Comparison of ENCODE assay signal across 26 cellular contexts in genomic region chr4:6114181-6114580, GRCh38.
DNase-seq lines count a peak whose midpoint lies in the region; ATAC-seq, FAIRE-seq and TF ChIP-seq lines count a peak whose summit lies in the region.
"Had no signal": no experiment of that assay in that cellular context is flagged by ENCODE, and none has a peak within 500 bp of the region (broad histone marks: within the 10 kb centered on the region; RNA-seq: fewer than 3 reads in every experiment).

No MANE protein-coding gene starts in this region.

- H3K4ac ChIP-seq in mesendoderm (ENCODE audit: low read depth, low read length), result peak overlapping the region; percentile 39

- ATAC-seq in natural killer cell treated with Interleukin-12 subunit alpha and Interleukin-12 subunit beta and Interleukin-15 and Interleukin-18, amount 100 ng/mL, for 72 hours, result no peak
- no peak for ATAC-seq in natural killer cell
- ATAC-seq: GM12878, Right ventricle myocardium inferior had no signal

- no peak overlapping the region for H2BK15ac ChIP-seq in mesendoderm (replicated peaks; ENCODE audit: low read depth)

- peaks cover 12% of the 10 kb centered on the region for H3K4me1 ChIP-seq in mesendoderm (ENCODE audit: control insufficient read depth, low read depth, low read length)
- H3K4me1 ChIP-seq in kidney (ENCODE audit: control insufficient read depth in 1 of 2, insufficient read depth in 1 of 2, low read depth in 1 of 2, low read length in 2 of 2), result no peaks in the 10 kb centered on the region

- peak overlapping the region; percentile 47 for H2BK5ac ChIP-seq in mesendoderm (ENCODE audit: low read length)

- intact Hi-C loops in natural killer cell (cut with micrococcal nuclease) (no loop called here), kidney (cut with DNase I) (no loop called here)

- H3K79me2 ChIP-seq in mesendoderm (ENCODE audit: control insufficient read depth, insufficient read depth, low read length), result no peaks in the 10 kb centered on the region

- H3K9ac ChIP-seq in mesendoderm (ENCODE audit: low read length) (no peak overlapping the region), kidney (ENCODE audit: low read length in 2 of 2) (no peak overlapping the region)

- DNase-seq in T-helper 1 cell, result no peak
- no peak for DNase-seq in natural killer cell treated with Interleukin-12 subunit alpha and Interleukin-12 subunit beta and Interleukin-15 and Interleukin-18, amount 100 ng/mL, for 72 hours (ENCODE audit: low spot score)
- DNase-seq in natural killer cell, result no peak
- DNase-seq in mesendoderm, result no peak
- no peak for DNase-seq in kidney
- no peak for DNase-seq in NCI-H1048 (lab: John Stamatoyannopoulos, UW)
- DNase-seq: CD8-positive, alpha-beta memory T cell; DMS 273 treated with DMSO at 0.1 percent for 48 hours; DMS79; EL; GDM1; NCI-H1092; NCI-H1417 treated with DMSO at 0.1 percent for 48 hours; NCI-H1694 treated with DMSO at 0.1 percent for 48 hours; NCI-H2081; NCI-H2227 treated with DMSO at 0.1 percent for 48 hours; NCI-H526 treated with DMSO at 0.1 percent for 48 hours; PC-9 had no signal

- H3K27me3 Mint-ChIP-seq in T-helper 1 cell treated with Interleukin-12 subunit alpha and Interleukin-12 subunit beta and Interleukin-4 antibody, amounts not matched to agents 30 μg/mL and 1 μg/mL, for 36 hours (ENCODE audit: low read depth), result no peaks in the 10 kb centered on the region
- H3K27me3 Mint-ChIP-seq in natural killer cell treated with Interleukin-12 subunit alpha and Interleukin-12 subunit beta and Interleukin-15 and Interleukin-18, amount 100 ng/mL, for 72 hours, result peaks cover 0 to 7% of the 10 kb centered on the region in 2 donors
- H3K27me3 Mint-ChIP-seq in natural killer cell (ENCODE audit: low read depth in 2 of 2), result peaks cover 4 to 10% of the 10 kb centered on the region in 2 donors
- H3K27me3 Mint-ChIP-seq: CD8-positive, alpha-beta memory T cell had no signal

- peaks cover 24% of the 10 kb centered on the region for H3K4me1 Mint-ChIP-seq in T-helper 1 cell treated with Interleukin-12 subunit alpha and Interleukin-12 subunit beta and Interleukin-4 antibody, amounts not matched to agents 30 μg/mL and 1 μg/mL, for 36 hours (ENCODE audit: low read depth)
- H3K4me1 Mint-ChIP-seq in natural killer cell treated with Interleukin-12 subunit alpha and Interleukin-12 subunit beta and Interleukin-15 and Interleukin-18, amount 100 ng/mL, for 72 hours (ENCODE audit: low read depth in 2 of 2), result peaks cover 7 to 10% of the 10 kb centered on the region in 2 donors
- peaks cover 0 to 13% of the 10 kb centered on the region in 2 donors for H3K4me1 Mint-ChIP-seq in natural killer cell
- H3K4me1 Mint-ChIP-seq: B cell had no signal

- no peaks in the 10 kb centered on the region for H3K27me3 ChIP-seq in mesendoderm (ENCODE audit: insufficient read depth, low read length, poor library complexity)

- H4K5ac ChIP-seq in mesendoderm (ENCODE audit: low read length), result peak overlapping the region; percentile 86

- no CpG with 5 or more reads among the region's 3 CpGs for WGBS in mesendoderm (ENCODE audit: extremely low coverage, insufficient coverage, low lambda C conversion rate)

- no peak overlapping the region for H3K23ac ChIP-seq in mesendoderm (ENCODE audit: low read length)

- no peak for FAIRE-seq in kidney (lab: Jason Lieb, UNC)
- FAIRE-seq: GM12878, GM19239 had no signal

- H3K56ac ChIP-seq in mesendoderm (ENCODE audit: low read length), result peak overlapping the region; percentile 45

- H3K4me3 ChIP-seq in mesendoderm (ENCODE audit: low read length) (no peak overlapping the region), kidney (ENCODE audit: low read length in 2 of 2) (no peak overlapping the region)
- H3K4me3 ChIP-seq: GM12878, PC-9 had no signal

- H3K27ac Mint-ChIP-seq in T-helper 1 cell treated with Interleukin-12 subunit alpha and Interleukin-12 subunit beta and Interleukin-4 antibody, amounts not matched to agents 30 μg/mL and 1 μg/mL, for 36 hours, result peak overlapping the region; percentile 62
- H3K27ac Mint-ChIP-seq in natural killer cell treated with Interleukin-12 subunit alpha and Interleukin-12 subunit beta and Interleukin-15 and Interleukin-18, amount 100 ng/mL, for 72 hours, result peak overlapping the region in 1 of 2 donors; percentile 32
- no peak overlapping the region for H3K27ac Mint-ChIP-seq in natural killer cell
- H3K27ac Mint-ChIP-seq: B cell had no signal

- peak overlapping the region; percentile 52 for H3K4me3 Mint-ChIP-seq in T-helper 1 cell treated with Interleukin-12 subunit alpha and Interleukin-12 subunit beta and Interleukin-4 antibody, amounts not matched to agents 30 μg/mL and 1 μg/mL, for 36 hours
- H3K4me3 Mint-ChIP-seq in natural killer cell treated with Interleukin-12 subunit alpha and Interleukin-12 subunit beta and Interleukin-15 and Interleukin-18, amount 100 ng/mL, for 72 hours, result peak overlapping the region; percentile 34
- H3K4me3 Mint-ChIP-seq in natural killer cell, result no peak overlapping the region
- H3K4me3 Mint-ChIP-seq: B cell; CD8-positive, alpha-beta memory T cell had no signal

- no peaks in the 10 kb centered on the region for H3K9me3 ChIP-seq in kidney (ENCODE audit: control insufficient read depth in 1 of 2, low read length in 2 of 2)

- no peak overlapping the region for H4K8ac ChIP-seq in mesendoderm (ENCODE audit: low read depth, low read length)

- H2AK5ac ChIP-seq in mesendoderm (ENCODE audit: low read length), result peak overlapping the region; percentile 91

- H3K4me2 ChIP-seq in mesendoderm (ENCODE audit: low read length), result no peak overlapping the region
- H3K4me2 ChIP-seq: PC-9 had no signal

- H3K79me1 ChIP-seq in mesendoderm (ENCODE audit: low read length), result no peaks in the 10 kb centered on the region

- no peaks in the 10 kb centered on the region for H3K9me3 Mint-ChIP-seq in T-helper 1 cell treated with Interleukin-12 subunit alpha and Interleukin-12 subunit beta and Interleukin-4 antibody, amounts not matched to agents 30 μg/mL and 1 μg/mL, for 36 hours
- no peaks in the 10 kb centered on the region for H3K9me3 Mint-ChIP-seq in natural killer cell treated with Interleukin-12 subunit alpha and Interleukin-12 subunit beta and Interleukin-15 and Interleukin-18, amount 100 ng/mL, for 72 hours
- no peaks in the 10 kb centered on the region for H3K9me3 Mint-ChIP-seq in natural killer cell
- H3K9me3 Mint-ChIP-seq: CD8-positive, alpha-beta memory T cell had no signal

- H3K18ac ChIP-seq in mesendoderm (ENCODE audit: low read length), result no peak overlapping the region

- H3K36me3 ChIP-seq in mesendoderm (ENCODE audit: control insufficient read depth, insufficient read depth, low read length), result no peaks in the 10 kb centered on the region
- H3K36me3 ChIP-seq in kidney (ENCODE audit: control insufficient read depth in 1 of 2, insufficient read depth in 2 of 2, low read length in 2 of 2), result no peaks in the 10 kb centered on the region

- no peak overlapping the region for H3K27ac ChIP-seq in mesendoderm (ENCODE audit: low read depth, low read length)
- H3K27ac ChIP-seq in kidney (ENCODE audit: low read depth in 2 of 2, low read length in 2 of 2), result no peak overlapping the region
- H3K27ac ChIP-seq: 22Rv1, C4-2B, HL-60, PC-9 had no signal

- peaks cover 14% of the 10 kb centered on the region for H3K36me3 Mint-ChIP-seq in T-helper 1 cell treated with Interleukin-12 subunit alpha and Interleukin-12 subunit beta and Interleukin-4 antibody, amounts not matched to agents 30 μg/mL and 1 μg/mL, for 36 hours (ENCODE audit: low read depth)
- no peaks in the 10 kb centered on the region for H3K36me3 Mint-ChIP-seq in natural killer cell treated with Interleukin-12 subunit alpha and Interleukin-12 subunit beta and Interleukin-15 and Interleukin-18, amount 100 ng/mL, for 72 hours
- H3K36me3 Mint-ChIP-seq in natural killer cell, result no peaks in the 10 kb centered on the region

- TF ChIP-seq CTCF in natural killer cell (IDR thresholded peaks at IDR 0.05) (no peak), kidney (IDR thresholded peaks at IDR 0.05; ENCODE audit: borderline replicate concordance, extremely low read depth, insufficient read depth) (no peak)

- H2BK120ac ChIP-seq in mesendoderm (ENCODE audit: low read depth, low read length), result no peak overlapping the region
